Comparison of ENCODE assay signal across 27 cellular contexts in the genomic region with DNA sequence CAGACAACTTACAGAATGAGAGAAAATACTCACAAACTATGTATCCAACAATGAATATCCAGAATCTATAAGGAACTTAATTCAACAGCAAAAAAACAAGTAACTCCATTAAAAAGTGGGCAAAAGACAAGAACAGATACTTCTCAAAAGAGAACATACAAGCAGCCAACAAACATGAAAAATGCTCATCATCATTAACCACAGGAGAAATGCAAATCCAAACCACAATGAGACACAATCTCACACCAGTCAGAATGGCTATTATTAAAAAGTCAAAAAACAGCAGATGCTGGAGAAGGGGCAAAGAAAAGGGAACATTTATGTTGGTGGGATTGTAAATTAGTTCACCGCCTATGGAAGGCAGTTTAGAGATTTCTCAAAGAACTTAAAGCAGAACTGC.
DNase-seq lines count a peak whose midpoint lies in the region; ATAC-seq, FAIRE-seq and TF ChIP-seq lines count a peak whose summit lies in the region.
"Had no signal": no experiment of that assay in that cellular context is flagged by ENCODE, and none has a peak within 500 bp of the region (broad histone marks: within the 10 kb centered on the region; RNA-seq: fewer than 3 reads in every experiment).

No MANE protein-coding gene starts in this region.

- ATAC-seq in HG03280 (IDR thresholded peaks at IDR 0.05; ENCODE audit: unreplicated experiment): peak; percentile 55
- ATAC-seq: naive thymus-derived CD4-positive, alpha-beta T cell; right cardiac atrium had no signal

- TF ChIP-seq CTCF in astrocyte (IDR thresholded peaks at IDR 0.05; ENCODE audit: insufficient read depth, low read depth, low read length) (no peak), nephron progenitor cell (IDR thresholded peaks at IDR 0.05) (no peak), SK-N-SH (IDR thresholded peaks at IDR 0.05) (no peak)

- peak overlapping the region; percentile 10 for H3K9ac ChIP-seq in astrocyte (ENCODE audit: low read length)
- H3K9ac ChIP-seq in SK-N-SH: no peak overlapping the region

- H3K9me3 ChIP-seq in astrocyte (ENCODE audit: insufficient read depth, low read depth, low read length) (no peaks in the 10 kb centered on the region), SK-N-SH (no peaks in the 10 kb centered on the region)
- H3K9me3 ChIP-seq: adrenal gland, esophagus muscularis mucosa, ovary had no signal

- H3K36me3 ChIP-seq in astrocyte (ENCODE audit: insufficient read depth, low read length): no peaks in the 10 kb centered on the region
- peaks cover 41 to 54% of the 10 kb centered on the region in 2 experiments for H3K36me3 ChIP-seq in SK-N-SH (replicated peaks in 1 of 2; ENCODE audit: control insufficient read depth in 1 of 2, insufficient read depth in 2 of 2, low read length in 1 of 2)
- H3K36me3 ChIP-seq: adrenal gland, ovary had no signal

- H3K27me3 ChIP-seq in astrocyte (ENCODE audit: insufficient read depth, low read length) (no peaks in the 10 kb centered on the region), SK-N-SH (ENCODE audit: insufficient read depth) (no peaks in the 10 kb centered on the region)
- H3K27me3 ChIP-seq: adrenal gland, esophagus muscularis mucosa, ovary had no signal

- H3K27ac ChIP-seq in astrocyte (ENCODE audit: low read depth, low read length) (no peak overlapping the region), substantia nigra (ENCODE audit: low read depth, low read length, poor library complexity, severe bottlenecking) (no peak overlapping the region), SK-N-SH (ENCODE audit: low read depth in 2 of 2, low read length in 1 of 2) (no peak overlapping the region)
- H3K27ac ChIP-seq: adrenal gland, coronary artery, esophagus muscularis mucosa, ovary had no signal

- no peaks in the 10 kb centered on the region for H3K9me2 ChIP-seq in SK-N-SH

- H2AFZ ChIP-seq in astrocyte (ENCODE audit: low read depth, low read length) (no peak overlapping the region), SK-N-SH (ENCODE audit: low read depth) (no peak overlapping the region)

- H3K4me2 ChIP-seq in astrocyte (ENCODE audit: low read length): no peak overlapping the region
- H3K4me2 ChIP-seq in SK-N-SH: no peak overlapping the region

- H3K79me2 ChIP-seq in astrocyte (ENCODE audit: insufficient read depth, low read length) (peaks cover 2% of the 10 kb centered on the region), SK-N-SH (ENCODE audit: insufficient read depth) (no peaks in the 10 kb centered on the region; the same call in 1 of the 2 replicates)

- H4K20me1 ChIP-seq in astrocyte (ENCODE audit: insufficient read depth, low read length) (no peaks in the 10 kb centered on the region), SK-N-SH (ENCODE audit: insufficient read depth) (0 out of 2 replicates have a peak, but pooled peaks cover 4% of the 10 kb centered on the region)

- 100% methylated on average over 1 of the region's 1 CpG for WGBS in SK-N-SH (ENCODE audit: low lambda C conversion rate)

- H3K4me3 Mint-ChIP-seq in astrocyte (ENCODE audit: unreplicated experiment) (no peak overlapping the region), nephron progenitor cell (no peak overlapping the region)
- H3K4me3 Mint-ChIP-seq: CD4-positive, CD25-positive, alpha-beta regulatory T cell; immature natural killer cell; naive thymus-derived CD4-positive, alpha-beta T cell; T-helper 2 cell treated with Interferon-gamma antibody and Interleukin-4, amounts not matched to agents 5 μg/mL and 100 μg/mL, for 36 hours had no signal

- H3K27ac Mint-ChIP-seq in astrocyte (ENCODE audit: unreplicated experiment) (no peak overlapping the region), nephron progenitor cell (peak overlapping the region; percentile 8)
- H3K27ac Mint-ChIP-seq: T-helper 2 cell treated with Interferon-gamma antibody and Interleukin-4, amounts not matched to agents 5 μg/mL and 100 μg/mL, for 36 hours had no signal

- H3K36me3 Mint-ChIP-seq in astrocyte (ENCODE audit: low read depth, unreplicated experiment) (no peaks in the 10 kb centered on the region), nephron progenitor cell (ENCODE audit: low read depth) (peaks cover 29% of the 10 kb centered on the region)

- DNase-seq in EH (ENCODE audit: low read depth): peak; percentile 4
- peak; percentile 6 for DNase-seq in astrocyte (ENCODE audit: low read depth)
- no peak for DNase-seq in nephron progenitor cell
- no peak for DNase-seq in substantia nigra (lab: John Stamatoyannopoulos, UW)
- DNase-seq in NCI-H748 treated with DMSO at 0.1 percent for 48 hours (lab: John Stamatoyannopoulos, UW): no peak
- DNase-seq in glomerular visceral epithelial cell (ENCODE audit: extremely low spot score): no peak
- DNase-seq in SK-N-SH: no peak
- DNase-seq: activated CD4-positive, alpha-beta T cell treated with anti-CD3 and anti-CD28 coated beads for 48 hours; activated gamma-delta T cell; adrenal gland; CD4-positive, CD25-positive, alpha-beta regulatory T cell; GOT3; hippocampal formation; immature natural killer cell; Karpas-422; naive thymus-derived CD4-positive, alpha-beta T cell; NCI-H1105; NCI-H2029 treated with DMSO at 0.1 percent for 48 hours; NCI-H2227 treated with DMSO at 0.1 percent for 48 hours; NCI-H774; ovary; right cardiac atrium had no signal

- no peak for FAIRE-seq in astrocyte (lab: Jason Lieb, UNC)
- FAIRE-seq: HTR-8/SVneo had no signal

- H3K4me1 Mint-ChIP-seq in astrocyte (ENCODE audit: low read depth, unreplicated experiment) (peaks cover 19% of the 10 kb centered on the region), nephron progenitor cell (no peaks in the 10 kb centered on the region)

- CTCF ChIA-PET in SK-N-SH (lab: Yijun Ruan, JAX): no interaction called here

- POLR2A ChIA-PET in SK-N-SH (lab: Yijun Ruan, JAX): no interaction called here

- H3K27me3 Mint-ChIP-seq in astrocyte (ENCODE audit: low read depth, unreplicated experiment) (no peaks in the 10 kb centered on the region), nephron progenitor cell (ENCODE audit: low read depth, poor library complexity) (no peaks in the 10 kb centered on the region)
- H3K27me3 Mint-ChIP-seq: CD4-positive, CD25-positive, alpha-beta regulatory T cell; naive thymus-derived CD4-positive, alpha-beta T cell had no signal

- H3K9me3 Mint-ChIP-seq in astrocyte (ENCODE audit: unreplicated experiment) (no peaks in the 10 kb centered on the region), nephron progenitor cell (peaks cover 11% of the 10 kb centered on the region)
- H3K9me3 Mint-ChIP-seq: CD4-positive, CD25-positive, alpha-beta regulatory T cell; immature natural killer cell; naive thymus-derived CD4-positive, alpha-beta T cell; T-helper 2 cell treated with Interferon-gamma antibody and Interleukin-4, amounts not matched to agents 5 μg/mL and 100 μg/mL, for 36 hours had no signal

- H3K4me3 ChIP-seq in astrocyte (ENCODE audit: insufficient read depth, low read depth, low read length): no peak overlapping the region
- no peak overlapping the region for H3K4me3 ChIP-seq in SK-N-SH (ENCODE audit: low read depth in 2 of 2, low read length in 1 of 2)
- H3K4me3 ChIP-seq: adrenal gland, coronary artery, esophagus muscularis mucosa, ovary had no signal

- TF ChIP-seq RAD21 in SK-N-SH (IDR thresholded peaks at IDR 0.05; ENCODE audit: low read length): no peak

- H3F3A ChIP-seq in SK-N-SH (replicated peaks; ENCODE audit: insufficient read depth): peaks cover 6% of the 10 kb centered on the region

- H3K4me1 ChIP-seq in astrocyte (ENCODE audit: insufficient read depth, low read length) (no peaks in the 10 kb centered on the region), SK-N-SH (ENCODE audit: control insufficient read depth in 1 of 2, insufficient read depth in 2 of 2, low read depth in 1 of 2, low read length in 1 of 2) (no peaks in the 10 kb centered on the region)
- H3K4me1 ChIP-seq: adrenal gland, esophagus muscularis mucosa had no signal

- no peak for TF ChIP-seq EP300 in SK-N-SH (IDR thresholded peaks at IDR 0.05; ENCODE audit: borderline replicate concordance in 1 of 2, low read depth in 1 of 2, low read length in 1 of 2)

TF ChIP-seq in SK-N-SH, 30 proteins besides CTCF, POLR2A, EP300 and RAD21 (continues in another document):
- TF ChIP-seq SIN3A (IDR thresholded peaks at IDR 0.05; ENCODE audit: borderline replicate concordance, low read depth, low read length) (no peak), GABPA (IDR thresholded peaks at IDR 0.05; ENCODE audit: low read depth) (no peak), YY1 (IDR thresholded peaks at IDR 0.05; ENCODE audit: low read depth) (no peak), GATA2 (CRISPR knock-in tag; IDR thresholded peaks at IDR 0.05) (no peak), EZH2phosphoT487 (IDR thresholded peaks at IDR 0.05; ENCODE audit: borderline replicate concordance, low read depth) (no peak), MXI1 (IDR thresholded peaks at IDR 0.05; ENCODE audit: low read depth, low read length) (no peak), NFIC (IDR thresholded peaks at IDR 0.05; ENCODE audit: borderline replicate concordance) (no peak)
- TF ChIP-seq, protein P1, sequence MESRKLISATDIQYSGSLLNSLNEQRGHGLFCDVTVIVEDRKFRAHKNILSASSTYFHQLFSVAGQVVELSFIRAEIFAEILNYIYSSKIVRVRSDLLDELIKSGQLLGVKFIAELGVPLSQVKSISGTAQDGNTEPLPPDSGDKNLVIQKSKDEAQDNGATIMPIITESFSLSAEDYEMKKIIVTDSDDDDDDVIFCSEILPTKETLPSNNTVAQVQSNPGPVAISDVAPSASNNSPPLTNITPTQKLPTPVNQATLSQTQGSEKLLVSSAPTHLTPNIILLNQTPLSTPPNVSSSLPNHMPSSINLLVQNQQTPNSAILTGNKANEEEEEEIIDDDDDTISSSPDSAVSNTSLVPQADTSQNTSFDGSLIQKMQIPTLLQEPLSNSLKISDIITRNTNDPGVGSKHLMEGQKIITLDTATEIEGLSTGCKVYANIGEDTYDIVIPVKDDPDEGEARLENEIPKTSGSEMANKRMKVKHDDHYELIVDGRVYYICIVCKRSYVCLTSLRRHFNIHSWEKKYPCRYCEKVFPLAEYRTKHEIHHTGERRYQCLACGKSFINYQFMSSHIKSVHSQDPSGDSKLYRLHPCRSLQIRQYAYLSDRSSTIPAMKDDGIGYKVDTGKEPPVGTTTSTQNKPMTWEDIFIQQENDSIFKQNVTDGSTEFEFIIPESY (IDR thresholded peaks at IDR 0.05; ENCODE audit: borderline replicate concordance, low read depth): no peak
- TF ChIP-seq, protein P2, sequence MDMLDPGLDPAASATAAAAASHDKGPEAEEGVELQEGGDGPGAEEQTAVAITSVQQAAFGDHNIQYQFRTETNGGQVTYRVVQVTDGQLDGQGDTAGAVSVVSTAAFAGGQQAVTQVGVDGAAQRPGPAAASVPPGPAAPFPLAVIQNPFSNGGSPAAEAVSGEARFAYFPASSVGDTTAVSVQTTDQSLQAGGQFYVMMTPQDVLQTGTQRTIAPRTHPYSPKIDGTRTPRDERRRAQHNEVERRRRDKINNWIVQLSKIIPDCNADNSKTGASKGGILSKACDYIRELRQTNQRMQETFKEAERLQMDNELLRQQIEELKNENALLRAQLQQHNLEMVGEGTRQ (IDR thresholded peaks at IDR 0.05; ENCODE audit: borderline replicate concordance, low read depth, low read length): no peak
- TF ChIP-seq, protein P3, sequence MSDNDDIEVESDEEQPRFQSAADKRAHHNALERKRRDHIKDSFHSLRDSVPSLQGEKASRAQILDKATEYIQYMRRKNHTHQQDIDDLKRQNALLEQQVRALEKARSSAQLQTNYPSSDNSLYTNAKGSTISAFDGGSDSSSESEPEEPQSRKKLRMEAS (IDR thresholded peaks at IDR 0.05; ENCODE audit: low read depth): no peak

Comparison
In these comparisons a context has a peak if more than half of its experiments do, and no peak if none do; other contexts are left out.
1. DNase-seq: peak in EH (single experiment) and astrocyte (single experiment); none in nephron progenitor cell (single experiment), substantia nigra (0 of 49), NCI-H748 treated with DMSO at 0.1 percent for 48 hours (single experiment), glomerular visceral epithelial cell (single experiment) and SK-N-SH (single experiment).